In the genomic region with DNA sequence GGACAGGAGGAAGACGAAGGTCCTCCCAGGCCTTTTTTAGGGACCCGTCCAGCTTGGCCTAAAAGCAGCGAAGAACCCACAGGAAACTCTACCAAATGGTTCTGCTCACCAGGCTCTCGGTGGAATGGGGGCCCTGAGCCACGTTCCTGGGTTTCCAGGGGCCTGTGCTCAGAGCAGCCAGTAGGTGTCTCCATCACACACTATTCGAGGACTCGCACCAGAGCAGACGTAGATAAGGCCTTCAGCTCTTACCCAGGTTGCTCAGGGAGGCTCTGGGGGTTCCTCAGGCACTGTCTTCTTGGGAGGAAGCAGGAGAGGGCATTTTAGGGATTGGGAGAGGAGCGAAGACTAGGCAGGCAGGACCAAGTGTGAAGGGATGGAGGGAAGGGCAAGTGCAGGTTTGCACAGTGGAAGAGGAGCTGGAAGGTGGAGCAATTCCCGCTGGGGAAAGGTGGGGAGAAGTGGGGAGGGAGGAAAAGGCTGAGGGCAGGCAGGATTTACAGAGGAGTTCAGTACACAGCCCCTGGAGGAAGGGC, we compare ENCODE assay signal across 9 cellular contexts.
DNase-seq lines count a peak whose midpoint lies in the region; ATAC-seq, FAIRE-seq and TF ChIP-seq lines count a peak whose summit lies in the region.
"Had no signal": no experiment of that assay in that cellular context is flagged by ENCODE, and none has a peak within 500 bp of the region (broad histone marks: within the 10 kb centered on the region; RNA-seq: fewer than 3 reads in every experiment).

No MANE protein-coding gene starts in this region.

- FAIRE-seq in endometrium (lab: Jason Lieb, UNC): peak; percentile 51
- FAIRE-seq: islet of Langerhans had no signal

- ATAC-seq in HG03432 (IDR thresholded peaks at IDR 0.05; ENCODE audit: unreplicated experiment) (peak; percentile 72), HG02885 (IDR thresholded peaks at IDR 0.05; ENCODE audit: poor library complexity, unreplicated experiment) (no peak)

- TF ChIP-seq CTCF in GM12873 (IDR thresholded peaks at IDR 0.05; ENCODE audit: insufficient read depth, low read depth, low read length, missing control alignments): peak; percentile 85

- peak; percentile 70 for DNase-seq in NCI-H774 (lab: John Stamatoyannopoulos, UW)
- peak; percentile 82 for DNase-seq in activated CD8-positive, alpha-beta memory T cell treated with anti-CD3 and anti-CD28 coated beads for 24 hours
- peak; percentile 38 for DNase-seq in middle frontal gyrus (ENCODE audit: extremely low spot score, low spot score)
- DNase-seq in stimulated activated CD8-positive, alpha-beta memory T cell treated with anti-CD3 and anti-CD28 coated beads, Interleukin-4, amount 100 ng/mL, for 1 hour (ENCODE audit: low read depth in 2 of 2, low spot score in 1 of 2): peak; percentile 10 to 39

Comparison
In these comparisons a context has a peak if more than half of its experiments do, and no peak if none do; other contexts are left out.
1. DNase-seq: peak in every context shown above with its lines; median percentile 82 in activated CD8-positive, alpha-beta memory T cell treated with anti-CD3 and anti-CD28 coated beads for 24 hours; 70 in NCI-H774; 38 in middle frontal gyrus; 24 in stimulated activated CD8-positive, alpha-beta memory T cell treated with anti-CD3 and anti-CD28 coated beads, Interleukin-4, amount 100 ng/mL, for 1 hour.